ENCODE assay signal across 8 cellular contexts in genomic region chr1:52686261-52686751, GRCh38.
A peak's percentile ranks its signal among the peaks of the same experiment; 100 is the strongest.
DNase-seq lines count a peak whose midpoint lies in the region; ATAC-seq and TF ChIP-seq lines count a peak whose summit lies in the region.
"Not testable (repeated sequence)": the region's sequence is repeated elsewhere in the genome, so short reads cannot be mapped to it uniquely, and the experiment has no call there.

No MANE protein-coding gene starts in this region.

- peak; percentile 74 for ATAC-seq in GM19043 (IDR thresholded peaks at IDR 0.05; ENCODE audit: low read depth, unreplicated experiment)

- not testable (repeated sequence) for H3K4me3 ChIP-seq in AG10803 (ENCODE audit: low read length)

- DNase-seq in AG10803 (ENCODE audit: low read depth) = peak; percentile 65
- peak; percentile 53 for DNase-seq in HuH-7.5 (ENCODE audit: low spot score)
- DNase-seq in NOMO-1 treated with DMSO at 0.1 percent for 48 hours (lab: John Stamatoyannopoulos, UW; ENCODE audit: unreplicated experiment) = peak; percentile 84
- DNase-seq in activated CD4-positive, alpha-beta T cell treated with anti-CD3 and anti-CD28 coated beads, Interleukin-2, amount 50 U/mL, for 4 hours = peak; percentile 69 to 73
- peak; percentile 69 for DNase-seq in cerebellar cortex (ENCODE audit: low spot score)
- peak; percentile 41 for DNase-seq in kidney glomerular epithelial cell (lab: John Stamatoyannopoulos, UW)
- peak; percentile 73 to 79 for DNase-seq in stimulated activated CD4-positive, alpha-beta T cell treated with anti-CD3 and anti-CD28 coated beads, Interleukin-2, amount 100 ng/mL, for 24 hours

- peak; percentile 82 for TF ChIP-seq CTCF in AG10803 (conservative IDR thresholded peaks at IDR 0.05; ENCODE audit: low read length)
